ENCODE assay signal across 27 cellular contexts in the genomic region with DNA sequence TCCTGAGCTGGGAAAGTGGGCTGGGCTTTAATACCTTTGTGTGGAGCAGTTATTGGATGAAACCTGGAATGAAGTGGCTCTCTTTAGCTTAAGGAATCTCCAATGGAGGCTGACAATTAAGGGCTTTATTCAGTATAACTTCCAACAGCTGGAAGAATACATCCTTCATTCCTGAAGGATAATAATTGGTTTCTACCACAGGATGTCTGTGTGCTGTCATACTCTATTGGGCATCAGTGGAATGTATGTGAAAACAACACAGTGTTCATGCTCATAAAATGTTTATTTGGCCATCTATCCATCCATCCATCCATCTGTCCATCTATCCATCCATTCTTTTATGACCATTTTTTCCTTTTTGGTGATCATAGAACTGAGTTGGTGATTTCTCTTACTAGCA.
A peak's percentile ranks its signal among the peaks of the same experiment; 100 is the strongest.
DNase-seq lines count a peak whose midpoint lies in the region; ATAC-seq and TF ChIP-seq lines count a peak whose summit lies in the region.
"Had no signal": no experiment of that assay in that cellular context is flagged by ENCODE, and none has a peak within 500 bp of the region (broad histone marks: within the 10 kb centered on the region; RNA-seq: fewer than 3 reads in every experiment).

No MANE protein-coding gene starts in this region.

- no peak overlapping the region for H3K4me3 Mint-ChIP-seq in type B pancreatic cell
- H3K4me3 Mint-ChIP-seq: B cell; CD4-positive, alpha-beta memory T cell; effector memory CD8-positive, alpha-beta T cell; natural killer cell had no signal

- peaks cover 22% of the 10 kb centered on the region for H3K4me1 Mint-ChIP-seq in type B pancreatic cell (ENCODE audit: unreplicated experiment)
- H3K4me1 Mint-ChIP-seq: B cell; CD4-positive, alpha-beta memory T cell; natural killer cell had no signal

- no peaks in the 10 kb centered on the region for H3K9me3 ChIP-seq in GM23248 (ENCODE audit: low read depth)
- no peaks in the 10 kb centered on the region for H3K9me3 ChIP-seq in trophoblast cell (ENCODE audit: insufficient read depth, low read depth, low read length)
- H3K9me3 ChIP-seq: lower lobe of right lung, ovary had no signal

- H3K9me3 Mint-ChIP-seq in type B pancreatic cell = no peaks in the 10 kb centered on the region
- H3K9me3 Mint-ChIP-seq: CD4-positive, alpha-beta memory T cell; effector memory CD8-positive, alpha-beta T cell had no signal

- no peak overlapping the region for H3K14ac ChIP-seq in trophoblast cell (ENCODE audit: low read length)

- H2BK12ac ChIP-seq in trophoblast cell (ENCODE audit: low read length) = no peak overlapping the region

- H3K27ac ChIP-seq in GM23248 (peak overlapping the region; percentile 99), coronary artery (peak overlapping the region; percentile 71 to 83), trophoblast cell (ENCODE audit: low read depth, low read length) (no peak overlapping the region)
- H3K27ac ChIP-seq: lower lobe of right lung, ovary had no signal

- H3K27ac Mint-ChIP-seq in type B pancreatic cell = no peak overlapping the region
- H3K27ac Mint-ChIP-seq: B cell; CD4-positive, alpha-beta memory T cell; effector memory CD8-positive, alpha-beta T cell; natural killer cell had no signal

- no peak overlapping the region for H4K8ac ChIP-seq in trophoblast cell (ENCODE audit: low read depth, low read length)

- H3K79me1 ChIP-seq in trophoblast cell (ENCODE audit: low read length) = peaks cover 2% of the 10 kb centered on the region

- H3K9ac ChIP-seq in GM23248 (peak overlapping the region; percentile 77; the same call in 1 of the 2 replicates), trophoblast cell (ENCODE audit: low read length) (no peak overlapping the region)

- H4K91ac ChIP-seq in trophoblast cell (ENCODE audit: low read depth, low read length) = peak overlapping the region; percentile 57

- no peaks in the 10 kb centered on the region for H4K20me1 ChIP-seq in GM23248 (ENCODE audit: insufficient read depth)

- no peak overlapping the region for H2AFZ ChIP-seq in GM23248
- no peak overlapping the region for H2AFZ ChIP-seq in trophoblast cell (ENCODE audit: insufficient read depth, low read length, poor library complexity)

- peak; percentile 14 for DNase-seq in AG08395 (ENCODE audit: low spot score)
- peak; percentile 31 for DNase-seq in GM23248
- DNase-seq in coronary artery (ENCODE audit: low spot score) = no peak
- no peak for DNase-seq in trophoblast cell
- no peak for DNase-seq in activated naive CD4-positive, alpha-beta T cell treated with Interleukin-2 at 50 U/mL for 16 hours
- no peak for DNase-seq in type B pancreatic cell (ENCODE audit: extremely low spot score, unreplicated experiment)
- DNase-seq in activated T-cell treated with anti-CD3 and anti-CD28 coated beads for 4 hours = no peak
- DNase-seq: activated CD4-positive, alpha-beta T cell treated with anti-CD3 and anti-CD28 coated beads, Interleukin-2, amount 50 U/mL, for 48 hours; activated CD4-positive, CD25-positive, alpha-beta regulatory T cell treated with anti-CD3 and anti-CD28 coated beads, Interleukin-2, amount 50 U/mL, for 72 hours; activated CD8-positive, alpha-beta memory T cell treated with anti-CD3 and anti-CD28 coated beads, Interleukin-2, amount 50 U/mL, for 4 hours; activated naive CD4-positive, alpha-beta T cell treated with anti-CD3 and anti-CD28 coated beads, Interleukin-2, amount 50 U/mL, for 16 hours; CD4-positive, alpha-beta memory T cell; cortex of kidney; effector memory CD8-positive, alpha-beta T cell; lower lobe of right lung; natural killer cell; NCI-H1092; NCI-H187; NCI-H526; NK-92 treated with Interleukin-12 subunit alpha and Interleukin-12 subunit beta, amount 100 ng/mL, for 24 hours; ovary; stimulated activated naive CD8-positive, alpha-beta T cell treated with anti-CD3 and anti-CD28 coated beads, Interleukin-15, Interleukin-2, amounts not matched to agents 100 U/mL and 50 U/mL, for 24 hours; T-helper 2 cell had no signal

- H3K18ac ChIP-seq in trophoblast cell (ENCODE audit: low read length) = no peak overlapping the region

- no peak overlapping the region for H3K4me3 ChIP-seq in GM23248
- no peak overlapping the region for H3K4me3 ChIP-seq in coronary artery
- no peak overlapping the region for H3K4me3 ChIP-seq in trophoblast cell (ENCODE audit: low read depth, low read length)
- H3K4me3 ChIP-seq: GM12878, lower lobe of right lung, ovary, skin epidermis had no signal

- no peaks in the 10 kb centered on the region for H3K36me3 Mint-ChIP-seq in type B pancreatic cell
- H3K36me3 Mint-ChIP-seq: CD4-positive, alpha-beta memory T cell; natural killer cell had no signal

- H3K4ac ChIP-seq in trophoblast cell (ENCODE audit: low read depth, low read length) = no peak overlapping the region

- H3K27me3 Mint-ChIP-seq in type B pancreatic cell = no peaks in the 10 kb centered on the region

- H2BK5ac ChIP-seq in trophoblast cell (ENCODE audit: low read depth, low read length, poor library complexity) = no peak overlapping the region

- no peak overlapping the region for H2BK120ac ChIP-seq in trophoblast cell (ENCODE audit: insufficient read depth, low read length, poor library complexity)

- H3K23ac ChIP-seq in trophoblast cell (ENCODE audit: low read length) = no peak overlapping the region

- H3F3A ChIP-seq in GM23248 (ENCODE audit: insufficient read depth) = peaks cover 32% of the 10 kb centered on the region

- H4K12ac ChIP-seq in trophoblast cell (ENCODE audit: low read depth, low read length) = no peak overlapping the region

- H3K27me3 ChIP-seq in GM23248 (replicated peaks; ENCODE audit: insufficient read depth) (no peaks in the 10 kb centered on the region), trophoblast cell (ENCODE audit: insufficient read depth, low read length) (no peaks in the 10 kb centered on the region)
- H3K27me3 ChIP-seq: ovary had no signal

- TF ChIP-seq CTCF in coronary artery (IDR thresholded peaks at IDR 0.05) (no peak), type B pancreatic cell (conservative IDR thresholded peaks at IDR 0.05) (no peak)

- in situ Hi-C loops in GM23248 (cut with MboI) = no loop called here

- ATAC-seq in activated CD4-positive, CD25-positive, alpha-beta regulatory T cell treated with anti-CD3 and anti-CD28 coated beads, Interleukin-2, amount 50 U/mL, for 24 hours = no peak
- ATAC-seq: effector memory CD8-positive, alpha-beta T cell; GM12878; lower lobe of right lung; natural killer cell; stimulated activated naive CD8-positive, alpha-beta T cell treated with anti-CD3 and anti-CD28 coated beads, Interleukin-15, Interleukin-2, amounts not matched to agents 100 U/mL and 50 U/mL, for 24 hours had no signal

- H3K79me2 ChIP-seq in GM23248 (ENCODE audit: insufficient read depth) (no peaks in the 10 kb centered on the region), trophoblast cell (ENCODE audit: control insufficient read depth, insufficient read depth, low read length, poor library complexity) (no peaks in the 10 kb centered on the region)

- no peak overlapping the region for H2AK5ac ChIP-seq in trophoblast cell (ENCODE audit: low read length)

- H3K4me1 ChIP-seq in GM23248 (ENCODE audit: insufficient read depth) (peaks cover 32% of the 10 kb centered on the region), trophoblast cell (ENCODE audit: control insufficient read depth in 1 of 2, insufficient read depth in 2 of 2, low read length in 2 of 2) (peaks cover 0 to 9% of the 10 kb centered on the region in 2 experiments)
- H3K4me1 ChIP-seq: lower lobe of right lung had no signal

- no peaks in the 10 kb centered on the region for H3K36me3 ChIP-seq in GM23248 (ENCODE audit: low read depth)
- no peaks in the 10 kb centered on the region for H3K36me3 ChIP-seq in trophoblast cell (ENCODE audit: control insufficient read depth in 1 of 2, insufficient read depth in 2 of 2, low read length in 2 of 2)
- H3K36me3 ChIP-seq: lower lobe of right lung, ovary had no signal

- H3K9me2 ChIP-seq in GM23248 (ENCODE audit: insufficient read depth) = no peaks in the 10 kb centered on the region

- H3K4me2 ChIP-seq in GM23248 (ENCODE audit: unreplicated experiment) = peak overlapping the region; percentile 38
- no peak overlapping the region for H3K4me2 ChIP-seq in trophoblast cell (ENCODE audit: low read length)

Comparison
In these comparisons a context has a peak if more than half of its experiments do, and no peak if none do; other contexts are left out.
1. DNase-seq: peak in AG08395 (single experiment) and GM23248 (single experiment); none in coronary artery (single experiment), trophoblast cell (0 of 2), activated naive CD4-positive, alpha-beta T cell treated with Interleukin-2 at 50 U/mL for 16 hours (single experiment), type B pancreatic cell (single experiment) and activated T-cell treated with anti-CD3 and anti-CD28 coated beads for 4 hours (single experiment).